8 cellular contexts compared by ENCODE assay signal in the genomic region with DNA sequence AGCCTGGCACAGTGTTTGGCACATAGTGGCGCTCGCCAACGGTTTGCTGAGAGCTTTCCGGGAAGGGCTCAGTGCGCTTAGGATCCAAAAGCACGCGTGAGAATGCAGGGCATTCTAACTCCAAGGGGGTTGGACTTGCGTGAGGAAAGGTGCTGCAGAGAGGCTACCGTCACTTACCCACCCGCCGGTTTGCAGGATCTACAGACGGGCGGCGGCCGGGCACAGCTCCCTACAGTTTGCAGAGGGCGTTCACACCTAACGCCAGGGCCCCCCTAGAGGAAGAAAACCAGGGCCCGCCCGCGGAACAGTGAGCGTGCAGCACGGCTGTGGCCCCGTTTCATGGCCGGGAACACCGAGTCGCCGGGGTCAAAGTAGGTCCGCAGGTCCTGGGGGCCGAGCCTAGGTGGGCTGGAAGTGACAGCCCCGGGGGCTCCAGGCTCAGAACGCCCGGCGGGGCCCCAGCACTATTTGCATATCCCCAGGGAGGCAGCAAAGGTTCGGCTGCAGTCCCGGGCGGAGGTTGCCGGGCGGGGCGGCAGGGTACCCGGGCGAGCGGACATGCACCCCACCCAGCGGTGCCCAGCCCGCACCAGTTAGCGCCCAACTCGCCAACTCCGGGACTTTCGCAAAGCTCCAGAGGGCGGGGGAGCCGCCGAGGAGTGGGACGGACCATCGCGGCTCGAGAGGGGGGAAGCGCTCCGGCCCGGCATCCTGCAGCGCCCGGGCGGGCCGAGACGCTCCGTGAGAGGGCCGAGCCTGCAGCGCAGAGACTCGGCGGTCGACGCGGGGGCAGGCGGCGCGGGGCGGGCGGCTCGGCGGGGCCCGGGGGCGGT. TPM values are rescaled to one million over a fixed set of nuclear protein-coding genes. Genes with fewer than 3 reads are reported as not detected.
DNase-seq lines count a peak whose midpoint lies in the region; ATAC-seq and TF ChIP-seq lines count a peak whose summit lies in the region.

No MANE protein-coding gene starts in this region.

- TF ChIP-seq CTCF in AG09309 (IDR thresholded peaks at IDR 0.05; ENCODE audit: control insufficient read depth, insufficient read depth, low read depth, low read length, missing control alignments) (peak; percentile 59), right lobe of liver (IDR thresholded peaks at IDR 0.05) (peak; percentile 12 to 34 (median 32))

- TF ChIP-seq POLR2A in GM18526 (IDR thresholded peaks at IDR 0.05; ENCODE audit: extremely low read depth, insufficient read length) (peak; percentile 62), right lobe of liver (IDR thresholded peaks at IDR 0.05) (peak; percentile 14)

- H3K4me1 ChIP-seq in right lobe of liver, result no peaks in the 10 kb centered on the region

- peak; percentile 82 for ATAC-seq in HG03045 (IDR thresholded peaks at IDR 0.05; ENCODE audit: unreplicated experiment)
- ATAC-seq in right lobe of liver, result peak; percentile 94 to 95 (median 95)

- H3K36me3 Mint-ChIP-seq in activated CD4-positive, alpha-beta T cell treated with anti-CD3 and anti-CD28 coated beads, Interleukin-2, amount 10 ng/mL, durations not matched to agents 7 days and 5 days (ENCODE audit: low read depth), result peaks cover 14% of the 10 kb centered on the region

- no peaks in the 10 kb centered on the region for H3K36me3 ChIP-seq in right lobe of liver

- peak overlapping the region; percentile 93 for H3K4me3 ChIP-seq in AG09309 (ENCODE audit: control insufficient read depth, low read depth, low read length)
- H3K4me3 ChIP-seq in right lobe of liver, result peak overlapping the region; percentile 94 to 95 (median 94)

- CTCF ChIA-PET in activated CD4-positive, alpha-beta T cell treated with anti-CD3 and anti-CD28 coated beads, Interleukin-2, amount 10 ng/mL, durations not matched to agents 7 days and 5 days (lab: Charles Lee), result interaction anchor here (0.9 to 5.1 kb wide), 22 partner anchors 10 to 215 kb away, joined by 3 to 43 read pairs (median 6); no protein-coding TSS in a partner anchor

- peaks cover 46% of the 10 kb centered on the region for H3K4me1 Mint-ChIP-seq in activated CD4-positive, alpha-beta T cell treated with anti-CD3 and anti-CD28 coated beads, Interleukin-2, amount 10 ng/mL, durations not matched to agents 7 days and 5 days

- H3K4me3 Mint-ChIP-seq in activated CD4-positive, alpha-beta T cell treated with anti-CD3 and anti-CD28 coated beads, Interleukin-2, amount 10 ng/mL, durations not matched to agents 7 days and 5 days, result peak overlapping the region; percentile 82

- no peaks in the 10 kb centered on the region for H3K9me3 Mint-ChIP-seq in activated CD4-positive, alpha-beta T cell treated with anti-CD3 and anti-CD28 coated beads, Interleukin-2, amount 10 ng/mL, durations not matched to agents 7 days and 5 days

- H3K27me3 ChIP-seq in right lobe of liver, result no peaks in the 10 kb centered on the region

- POLR2A ChIA-PET in activated CD4-positive, alpha-beta T cell treated with anti-CD3 and anti-CD28 coated beads, Interleukin-2, amount 10 ng/mL, durations not matched to agents 7 days and 5 days (lab: Charles Lee), result interaction anchor here (0.6 to 1.4 kb wide), 7 partner anchors 9 to 151 kb away, joined by 3 to 5 read pairs (median 4); partner anchors contain the start of genes FAM114A2 and MFAP3

- no peak for DNase-seq in AG09309 (ENCODE audit: low read depth)
- DNase-seq in NCI-H226, result peak; percentile 71
- DNase-seq in activated CD4-positive, alpha-beta T cell treated with anti-CD3 and anti-CD28 coated beads, Interleukin-2, amount 10 ng/mL, durations not matched to agents 7 days and 5 days, result peak; percentile 83
- peak; percentile 83 for DNase-seq in dermis blood vessel endothelial cell
- peak; percentile 89 to 91 (median 90) for DNase-seq in right lobe of liver
- DNase-seq in stimulated activated CD4-positive, alpha-beta T cell treated with anti-CD3 and anti-CD28 coated beads, Interleukin-4, amount 100 ng/mL, for 1 hour, result peak; percentile 78

- peaks cover 12% of the 10 kb centered on the region for H3K27me3 Mint-ChIP-seq in activated CD4-positive, alpha-beta T cell treated with anti-CD3 and anti-CD28 coated beads, Interleukin-2, amount 10 ng/mL, durations not matched to agents 7 days and 5 days

- intact Hi-C loops in right lobe of liver (cut with DNase I), result loop anchor here in 1 of 2 donors (10.0 kb wide), 2 partner anchors 105 to 215 kb away; no protein-coding TSS in a partner anchor

- peak overlapping the region; percentile 36 to 90 (median 83) for H3K27ac ChIP-seq in right lobe of liver

- 2% methylated on average over 12 of the region's 80 CpGs for WGBS in right lobe of liver (ENCODE audit: insufficient coverage, low coverage, low lambda C conversion rate, missing lambda C conversion rate)

- H3K27ac Mint-ChIP-seq in activated CD4-positive, alpha-beta T cell treated with anti-CD3 and anti-CD28 coated beads, Interleukin-2, amount 10 ng/mL, durations not matched to agents 7 days and 5 days, result peak overlapping the region; percentile 85

- no peaks in the 10 kb centered on the region for H3K9me3 ChIP-seq in right lobe of liver

RNA-seq across cellular contexts. Expression of gene GALNT10, which starts 0.5 kb away (rescaled TPM):
- total RNA-seq in activated CD4-positive, alpha-beta T cell treated with anti-CD3 and anti-CD28 coated beads, Interleukin-2, amount 10 ng/mL, durations not matched to agents 7 days and 5 days, result 10 to 100 TPM; 44.2 to 47.2 TPM
- total RNA-seq in dermis blood vessel endothelial cell, result 38.8 and 50.1 TPM in 2 replicates
- total RNA-seq in right lobe of liver, result 1 to 10 TPM; 4.0 to 9.7 (median 7.1) TPM
